8 cellular contexts compared by ENCODE assay signal in genomic region chr22:22297790-22298653, GRCh38. TPM values are rescaled to one million over a fixed set of nuclear protein-coding genes. Genes with fewer than 3 reads are reported as not detected.
DNase-seq lines count a peak whose midpoint lies in the region; ATAC-seq and TF ChIP-seq lines count a peak whose summit lies in the region.
"Not testable (repeated sequence)": the region's sequence is repeated elsewhere in the genome, so short reads cannot be mapped to it uniquely, and the experiment has no call there.

No MANE protein-coding gene starts in this region.

- not testable (repeated sequence) for H3K9me3 Mint-ChIP-seq in activated CD4-positive, alpha-beta T cell treated with anti-CD3 and anti-CD28 coated beads for 36 hours (ENCODE audit: low read depth); central memory CD8-positive, alpha-beta T cell

- peak overlapping the region; percentile 77 for H3K4me3 Mint-ChIP-seq in activated CD4-positive, alpha-beta T cell treated with anti-CD3 and anti-CD28 coated beads for 36 hours
- peak overlapping the region; percentile 90 for H3K4me3 Mint-ChIP-seq in central memory CD8-positive, alpha-beta T cell

- peak overlapping the region in 1 of 2 donors; percentile 17 for H3K27ac ChIP-seq in aorta (ENCODE audit: low read depth in 1 of 2, low read length in 2 of 2)

- not testable (repeated sequence) for H3K9me3 ChIP-seq in skeletal muscle satellite cell (replicated peaks; ENCODE audit: low read length); aorta (ENCODE audit: control insufficient read depth, low read length)

- not testable (repeated sequence) for H3K4me1 ChIP-seq in skeletal muscle satellite cell (ENCODE audit: control insufficient read depth, insufficient read depth, low read length); aorta (ENCODE audit: control insufficient read depth in 1 of 2, insufficient read depth in 2 of 2, low read length in 2 of 2)

- intact Hi-C loops in activated CD4-positive, alpha-beta T cell treated with anti-CD3 and anti-CD28 coated beads for 36 hours (cut with DNase I, micrococcal nuclease), result loop anchor here in 1 of 2 experiments (1.0 kb wide), 1 partner anchor 88 kb away; no protein-coding TSS in a partner anchor
- intact Hi-C loops in aorta (cut with DNase I), result not testable (repeated sequence)

- CTCF ChIA-PET in activated CD4-positive, alpha-beta T cell treated with anti-CD3 and anti-CD28 coated beads for 36 hours (lab: Charles Lee), result not testable (repeated sequence)

- ATAC-seq in GM18505 (IDR thresholded peaks at IDR 0.05; ENCODE audit: unreplicated experiment) (peak; percentile 95), HG03108 (IDR thresholded peaks at IDR 0.05; ENCODE audit: unreplicated experiment) (peak; percentile 70), aorta (ENCODE audit: low FRiP score) (peak; percentile 91)
- ATAC-seq in activated CD4-positive, alpha-beta T cell treated with anti-CD3 and anti-CD28 coated beads for 36 hours, result peak; percentile 100
- ATAC-seq in central memory CD8-positive, alpha-beta T cell (replicated peaks; ENCODE audit: extremely low read depth, poor library complexity, severe bottlenecking), result peak; percentile 97

- DNase-seq in NCI-H524 (lab: John Stamatoyannopoulos, UW) (peak; percentile 20 to 53), islet precursor cell (peak; percentile 77), aorta (peak; percentile 73 to 89)
- peak; percentile 84 for DNase-seq in activated CD4-positive, alpha-beta T cell treated with anti-CD3 and anti-CD28 coated beads for 36 hours
- peak; percentile 67 to 74 for DNase-seq in central memory CD8-positive, alpha-beta T cell (ENCODE audit: low spot score in 2 of 2)

- H3K27me3 ChIP-seq in skeletal muscle satellite cell (ENCODE audit: control insufficient read depth, insufficient read depth, low read length); aorta (ENCODE audit: control insufficient read depth in 1 of 2, insufficient read depth in 2 of 2, low read length in 1 of 2): not testable (repeated sequence)

- WGBS in aorta, 2 donors, result 0 to 1% methylated on average over 41 to 72 of the region's 72 CpGs

- H3K36me3 Mint-ChIP-seq in activated CD4-positive, alpha-beta T cell treated with anti-CD3 and anti-CD28 coated beads for 36 hours (ENCODE audit: low read depth), result peaks cover 10% of the 10 kb centered on the region
- not testable (repeated sequence) for H3K36me3 Mint-ChIP-seq in central memory CD8-positive, alpha-beta T cell (ENCODE audit: insufficient read depth)

- not testable (repeated sequence) for H3K27me3 Mint-ChIP-seq in activated CD4-positive, alpha-beta T cell treated with anti-CD3 and anti-CD28 coated beads for 36 hours; central memory CD8-positive, alpha-beta T cell

- peak overlapping the region; percentile 80 for H3K27ac Mint-ChIP-seq in activated CD4-positive, alpha-beta T cell treated with anti-CD3 and anti-CD28 coated beads for 36 hours
- H3K27ac Mint-ChIP-seq in central memory CD8-positive, alpha-beta T cell (ENCODE audit: low read depth), result peak overlapping the region; percentile 81

- H3K36me3 ChIP-seq in skeletal muscle satellite cell (ENCODE audit: insufficient read depth, low read length); aorta (ENCODE audit: control insufficient read depth in 1 of 2, insufficient read depth in 2 of 2, low read length in 1 of 2): not testable (repeated sequence)

- H3K9ac ChIP-seq in skeletal muscle satellite cell (ENCODE audit: low read depth, low read length), result peak overlapping the region; percentile 91

- peaks cover 30% of the 10 kb centered on the region for H3K4me1 Mint-ChIP-seq in activated CD4-positive, alpha-beta T cell treated with anti-CD3 and anti-CD28 coated beads for 36 hours
- peaks cover 20% of the 10 kb centered on the region for H3K4me1 Mint-ChIP-seq in central memory CD8-positive, alpha-beta T cell

- peak; percentile 53 for TF ChIP-seq POLR2A in GM18505 (IDR thresholded peaks at IDR 0.05; ENCODE audit: borderline replicate concordance, extremely low read depth, insufficient read depth, insufficient read length)

- peak overlapping the region; percentile 82 for H3K4me2 ChIP-seq in skeletal muscle satellite cell (ENCODE audit: low read length)

- POLR2A ChIA-PET in activated CD4-positive, alpha-beta T cell treated with anti-CD3 and anti-CD28 coated beads for 36 hours (lab: Charles Lee), result interaction anchor here (0.6 kb wide), 1 partner anchor 21 kb away, joined by 3 read pairs; no protein-coding TSS in a partner anchor

- peak overlapping the region; percentile 93 for H3K4me3 ChIP-seq in skeletal muscle satellite cell (ENCODE audit: low read length)
- H3K4me3 ChIP-seq in aorta (ENCODE audit: low read length in 2 of 2), result peak overlapping the region; percentile 37 to 77

RNA-seq across cellular contexts. Expression of gene VPREB1, which starts 53.4 kb away (rescaled TPM):
- not detected for total RNA-seq in activated CD4-positive, alpha-beta T cell treated with anti-CD3 and anti-CD28 coated beads for 36 hours
- not detected in 2 replicates for total RNA-seq in skeletal muscle satellite cell (2012; rRNA removed)
- not detected for total RNA-seq in aorta
- not detected for polyA plus RNA-seq in aorta
